16 cellular contexts compared by ENCODE assay signal in the genomic region with DNA sequence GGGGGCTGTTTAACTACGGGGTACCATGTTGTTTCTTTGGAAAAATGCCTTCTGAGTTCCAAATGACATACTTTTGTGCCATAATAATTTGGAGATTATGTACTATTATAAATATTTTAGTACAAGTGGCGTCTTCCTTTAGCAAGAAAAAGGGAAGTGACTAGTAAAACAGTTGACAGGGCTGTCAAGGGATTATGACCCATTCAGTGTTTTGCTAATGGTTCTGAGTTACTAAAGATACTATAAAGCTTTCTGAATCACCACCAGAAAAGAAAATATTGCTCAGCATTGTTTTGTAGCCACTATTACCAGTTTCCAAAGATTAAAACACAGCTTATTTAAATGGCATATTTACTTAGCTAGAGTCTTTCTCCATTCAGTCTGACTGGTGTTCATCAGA.
"Had no signal": no experiment of that assay in that cellular context is flagged by ENCODE, and none has a peak within 500 bp of the region (broad histone marks: within the 10 kb centered on the region; RNA-seq: fewer than 3 reads in every experiment).

No MANE protein-coding gene starts in this region.

- H3K4me3 ChIP-seq: breast epithelium, heart left ventricle, thoracic aorta had no signal

- ATAC-seq: activated CD8-positive, alpha-beta T cell treated with anti-CD3 and anti-CD28 coated beads for 36 hours; activated T-cell treated with anti-CD3 and anti-CD28 coated beads, Interleukin-2, amount 50 U/mL, for 72 hours; heart left ventricle; left lobe of liver; stimulated activated naive CD8-positive, alpha-beta T cell treated with anti-CD3 and anti-CD28 coated beads, Interleukin-15, amount 100 ng/mL, for 72 hours had no signal

- DNase-seq: activated CD4-positive, alpha-beta T cell treated with anti-CD3 and anti-CD28 coated beads for 4 hours; activated CD8-positive, alpha-beta memory T cell treated with anti-CD3 and anti-CD28 coated beads, Interleukin-2, amount 50 U/mL, for 4 hours; activated CD8-positive, alpha-beta T cell treated with anti-CD3 and anti-CD28 coated beads for 36 hours; activated gamma-delta T cell treated with Interleukin-2 at 50 U/mL for 16 hours; activated naive CD8-positive, alpha-beta T cell treated with anti-CD3 and anti-CD28 coated beads for 36 hours; activated T-cell treated with anti-CD3 and anti-CD28 coated beads, Interleukin-2, amount 50 U/mL, for 72 hours; anterior cingulate cortex; foreskin melanocyte; heart left ventricle; mammary epithelial cell; stimulated activated CD4-positive, alpha-beta T cell treated with anti-CD3 and anti-CD28 coated beads, Interleukin-4, amount 100 ng/mL, for 1 hour; stimulated activated CD8-positive, alpha-beta memory T cell treated with anti-CD3 and anti-CD28 coated beads, Interleukin-4, amount 100 ng/mL, for 48 hours; stimulated activated naive CD8-positive, alpha-beta T cell treated with anti-CD3 and anti-CD28 coated beads, Interleukin-15, amount 100 ng/mL, for 72 hours had no signal
